20 cellular contexts compared by ENCODE assay signal in the genomic region with DNA sequence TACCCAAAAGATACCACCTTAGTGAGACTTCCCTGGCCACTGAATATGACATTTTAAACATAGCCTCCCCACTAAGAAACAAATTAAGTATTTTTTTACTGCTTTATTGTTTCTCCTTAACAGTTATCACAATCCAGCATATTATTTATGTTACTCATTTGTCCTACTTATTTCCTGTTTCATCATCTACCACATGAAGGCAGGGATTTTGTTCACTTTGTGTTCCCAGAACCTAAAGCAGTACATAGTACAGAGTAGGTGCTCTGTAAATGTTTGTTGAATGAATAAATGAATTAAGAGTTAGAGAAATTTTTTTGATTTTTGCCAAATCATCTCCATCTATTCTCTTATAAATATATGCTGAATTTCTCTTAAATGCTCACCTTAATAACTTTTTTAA.
DNase-seq lines count a peak whose midpoint lies in the region; ATAC-seq and TF ChIP-seq lines count a peak whose summit lies in the region.
"Had no signal": no experiment of that assay in that cellular context is flagged by ENCODE, and none has a peak within 500 bp of the region (broad histone marks: within the 10 kb centered on the region; RNA-seq: fewer than 3 reads in every experiment).

No MANE protein-coding gene starts in this region.

- POLR2A ChIA-PET in WTC11 (lab: Charles Lee), result no interaction called here

- H3K27me3 Mint-ChIP-seq in WTC11 (ENCODE audit: low read depth), result no peaks in the 10 kb centered on the region
- no peaks in the 10 kb centered on the region for H3K27me3 Mint-ChIP-seq in type B pancreatic cell
- H3K27me3 Mint-ChIP-seq: CD4-positive, CD25-positive, alpha-beta regulatory T cell had no signal

- no peak overlapping the region for H3K27ac Mint-ChIP-seq in WTC11
- H3K27ac Mint-ChIP-seq in type B pancreatic cell, result no peak overlapping the region
- H3K27ac Mint-ChIP-seq: CD4-positive, CD25-positive, alpha-beta regulatory T cell had no signal

- H3K4me3 Mint-ChIP-seq in WTC11, result no peak overlapping the region
- no peak overlapping the region for H3K4me3 Mint-ChIP-seq in type B pancreatic cell
- H3K4me3 Mint-ChIP-seq: CD4-positive, CD25-positive, alpha-beta regulatory T cell had no signal

- H3K4me1 Mint-ChIP-seq in WTC11 (peaks cover 5% of the 10 kb centered on the region), type B pancreatic cell (ENCODE audit: unreplicated experiment) (no peaks in the 10 kb centered on the region)
- H3K4me1 Mint-ChIP-seq: CD4-positive, CD25-positive, alpha-beta regulatory T cell had no signal

- no peaks in the 10 kb centered on the region for H3K27me3 ChIP-seq in RWPE2 (ENCODE audit: insufficient read depth, poor library complexity, severe bottlenecking)

- peak overlapping the region; percentile 37 for H3K27ac ChIP-seq in RWPE2 (ENCODE audit: poor library complexity, severe bottlenecking)
- H3K27ac ChIP-seq: GM23248, HL-60 had no signal

- H3K36me3 ChIP-seq in RWPE2 (ENCODE audit: low read depth), result no peaks in the 10 kb centered on the region
- H3K36me3 ChIP-seq: HAP-1 had no signal

- H3K4me3 ChIP-seq in AG10803 (ENCODE audit: low read length) (no peak overlapping the region), RWPE2 (ENCODE audit: severe bottlenecking) (no peak overlapping the region), epithelial cell of esophagus (ENCODE audit: low read length) (no peak overlapping the region), foreskin fibroblast (ENCODE audit: low read depth in 1 of 2, low read length in 2 of 2) (no peak overlapping the region)
- H3K4me3 ChIP-seq: GM12878, GM23248, HAP-1 had no signal

- CTCF ChIA-PET in WTC11 (lab: Charles Lee), result no interaction called here

- DNase-seq in AG10803 (ENCODE audit: low read depth) (peak; percentile 30), RWPE2 (ENCODE audit: low spot score) (no peak), epithelial cell of esophagus (ENCODE audit: low read depth) (peak; percentile 11), foreskin fibroblast (peak; percentile 17 to 21), WTC11 (ENCODE audit: low spot score) (no peak), type B pancreatic cell (ENCODE audit: extremely low spot score, unreplicated experiment) (no peak), NCI-H524 treated with DMSO at 0.1 percent for 48 hours (lab: John Stamatoyannopoulos, UW) (no peak)
- DNase-seq: CD4-positive, CD25-positive, alpha-beta regulatory T cell; GM23248; KG1; NCI-H1105; NCI-H2081; NCI-H2171; NCI-H526; OCI-M1; Right ventricle myocardium superior had no signal

- H3K9me3 ChIP-seq in RWPE2 (ENCODE audit: severe bottlenecking), result no peaks in the 10 kb centered on the region
- H3K9me3 ChIP-seq: HAP-1 had no signal

- H3K9me3 Mint-ChIP-seq in WTC11, result peaks cover 17% of the 10 kb centered on the region
- H3K9me3 Mint-ChIP-seq in type B pancreatic cell, result peaks cover 4% of the 10 kb centered on the region

- ATAC-seq in RWPE2 (ENCODE audit: low read depth) (peak; percentile 21; the same call in 1 of the 3 replicates), WTC11 (no peak), GM21390 (IDR thresholded peaks at IDR 0.05; ENCODE audit: unreplicated experiment) (no peak)
- ATAC-seq: GM12878 had no signal

- H3K4me1 ChIP-seq in RWPE2 (ENCODE audit: insufficient read depth, poor library complexity, severe bottlenecking), result peaks cover 4% of the 10 kb centered on the region
- H3K4me1 ChIP-seq: HAP-1 had no signal

- TF ChIP-seq CTCF in AG10803 (conservative IDR thresholded peaks at IDR 0.05; ENCODE audit: low read length) (no peak), RWPE2 (IDR thresholded peaks at IDR 0.05; ENCODE audit: poor library complexity, severe bottlenecking) (no peak), epithelial cell of esophagus (IDR thresholded peaks at IDR 0.05; ENCODE audit: insufficient read depth, low read depth, low read length, missing control alignments) (no peak), foreskin fibroblast (IDR thresholded peaks at IDR 0.05; ENCODE audit: low read depth, low read length) (no peak), WTC11 (IDR thresholded peaks at IDR 0.05) (no peak), type B pancreatic cell (conservative IDR thresholded peaks at IDR 0.05) (no peak)

- H3K36me3 Mint-ChIP-seq in WTC11 (no peaks in the 10 kb centered on the region), type B pancreatic cell (no peaks in the 10 kb centered on the region)
- H3K36me3 Mint-ChIP-seq: CD4-positive, CD25-positive, alpha-beta regulatory T cell had no signal

TF ChIP-seq in WTC11, 78 proteins besides CTCF, POLR2A, EP300 and RAD21:
- TF ChIP-seq NFATC4 (CRISPR knock-in tag; IDR thresholded peaks at IDR 0.05), result no peak
- TF ChIP-seq, protein P1, sequence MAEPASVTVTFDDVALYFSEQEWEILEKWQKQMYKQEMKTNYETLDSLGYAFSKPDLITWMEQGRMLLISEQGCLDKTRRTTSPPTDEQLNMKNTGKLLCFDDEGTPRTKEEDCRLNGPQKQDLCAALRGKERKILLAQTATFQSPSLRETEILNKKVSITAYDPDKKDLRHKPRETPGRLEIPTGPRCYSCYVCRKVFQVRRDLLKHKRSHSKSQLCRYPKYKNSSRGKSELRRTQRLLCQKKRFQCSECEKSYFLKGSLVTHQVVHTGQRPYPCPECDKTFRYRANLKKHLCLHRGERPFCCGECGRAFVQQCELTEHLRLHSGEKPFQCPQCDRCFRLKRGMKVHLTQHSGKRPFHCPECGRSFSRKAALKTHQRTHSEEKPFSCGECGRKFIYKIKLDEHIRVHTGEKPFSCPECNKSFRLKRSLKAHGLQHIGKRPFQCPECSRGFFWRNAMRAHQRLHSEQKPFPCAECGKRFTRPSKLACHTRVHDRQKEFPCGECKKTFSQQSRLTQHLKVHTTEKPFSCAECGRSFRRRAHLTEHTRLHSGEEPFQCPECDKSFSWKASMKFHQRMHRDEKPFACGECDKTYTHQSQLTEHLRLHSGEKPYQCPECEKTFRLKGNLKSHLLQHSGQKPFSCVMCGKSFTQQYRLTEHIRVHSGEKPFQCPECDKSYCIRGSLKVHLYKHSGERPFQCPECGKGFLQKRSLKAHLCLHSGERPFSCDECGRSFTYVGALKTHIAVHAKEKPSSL (CRISPR knock-in tag; conservative IDR thresholded peaks at IDR 0.05), result no peak
- TF ChIP-seq SOX15 (CRISPR knock-in tag; IDR thresholded peaks at IDR 0.05), result no peak
- no peak for TF ChIP-seq IRF2 (CRISPR knock-in tag; IDR thresholded peaks at IDR 0.05; ENCODE audit: borderline replicate concordance, low read depth)
- TF ChIP-seq, protein P2, sequence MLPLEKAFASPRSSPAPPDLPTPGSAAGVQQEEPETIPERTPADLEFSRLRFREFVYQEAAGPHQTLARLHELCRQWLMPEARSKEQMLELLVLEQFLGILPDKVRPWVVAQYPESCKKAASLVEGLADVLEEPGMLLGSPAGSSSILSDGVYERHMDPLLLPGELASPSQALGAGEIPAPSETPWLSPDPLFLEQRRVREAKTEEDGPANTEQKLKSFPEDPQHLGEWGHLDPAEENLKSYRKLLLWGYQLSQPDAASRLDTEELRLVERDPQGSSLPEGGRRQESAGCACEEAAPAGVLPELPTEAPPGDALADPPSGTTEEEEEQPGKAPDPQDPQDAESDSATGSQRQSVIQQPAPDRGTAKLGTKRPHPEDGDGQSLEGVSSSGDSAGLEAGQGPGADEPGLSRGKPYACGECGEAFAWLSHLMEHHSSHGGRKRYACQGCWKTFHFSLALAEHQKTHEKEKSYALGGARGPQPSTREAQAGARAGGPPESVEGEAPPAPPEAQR (CRISPR knock-in tag; IDR thresholded peaks at IDR 0.05), result no peak
- TF ChIP-seq GABPB1 (CRISPR knock-in tag; IDR thresholded peaks at IDR 0.05), result no peak
- no peak for TF ChIP-seq NR1H2 (CRISPR knock-in tag; IDR thresholded peaks at IDR 0.05)
- no peak for TF ChIP-seq ZNF671 (CRISPR knock-in tag; IDR thresholded peaks at IDR 0.05)
- no peak for TF ChIP-seq NFYB (CRISPR knock-in tag; conservative IDR thresholded peaks at IDR 0.05; ENCODE audit: low read depth)

Comparison
In these comparisons a context has a peak if more than half of its experiments do, and no peak if none do; other contexts are left out.
1. DNase-seq: peak in AG10803 (single experiment), epithelial cell of esophagus (single experiment) and foreskin fibroblast (2 of 2); none in RWPE2 (single experiment), WTC11 (single experiment), type B pancreatic cell (single experiment) and NCI-H524 treated with DMSO at 0.1 percent for 48 hours (single experiment).